In genomic region chr6:32700391-32701040, GRCh38 we compare ENCODE assay signal across 8 cellular contexts. TPM values are rescaled to one million over a fixed set of nuclear protein-coding genes. Genes with fewer than 3 reads are reported as not detected.
A peak's percentile ranks its signal among the peaks of the same experiment; 100 is the strongest.
DNase-seq lines count a peak whose midpoint lies in the region; ATAC-seq and TF ChIP-seq lines count a peak whose summit lies in the region.

No MANE protein-coding gene starts in this region.

- H3K27me3 ChIP-seq in gastroesophageal sphincter (peaks cover 40% of the 10 kb centered on the region), osteoblast (ENCODE audit: insufficient read depth, low read length) (peaks cover 4% of the 10 kb centered on the region)

- no peak overlapping the region for H3K4me3 Mint-ChIP-seq in activated CD8-positive, alpha-beta T cell treated with anti-CD3 and anti-CD28 coated beads for 36 hours

- H3K9me3 Mint-ChIP-seq in activated CD8-positive, alpha-beta T cell treated with anti-CD3 and anti-CD28 coated beads for 36 hours, result peaks cover 2% of the 10 kb centered on the region

- peak; percentile 42 for ATAC-seq in activated CD8-positive, alpha-beta T cell treated with anti-CD3 and anti-CD28 coated beads for 36 hours
- peak; percentile 62 for ATAC-seq in gastroesophageal sphincter
- ATAC-seq in HG03097 (IDR thresholded peaks at IDR 0.05; ENCODE audit: low FRiP score, unreplicated experiment), result no peak
- ATAC-seq in HG03457 (IDR thresholded peaks at IDR 0.05; ENCODE audit: unreplicated experiment), result no peak

- H3K36me3 Mint-ChIP-seq in activated CD8-positive, alpha-beta T cell treated with anti-CD3 and anti-CD28 coated beads for 36 hours (ENCODE audit: low read depth), result no peaks in the 10 kb centered on the region

- POLR2A ChIA-PET in activated CD8-positive, alpha-beta T cell treated with anti-CD3 and anti-CD28 coated beads for 36 hours (lab: Charles Lee), result no interaction called here

- TF ChIP-seq CTCF in GM12875 (IDR thresholded peaks at IDR 0.05; ENCODE audit: borderline replicate concordance, insufficient read depth, low read depth, low read length) (peak; percentile 50; the same call in 1 of the 2 replicates), gastroesophageal sphincter (IDR thresholded peaks at IDR 0.05) (peak; percentile 38 to 62 (median 55)), osteoblast (IDR thresholded peaks at IDR 0.05; ENCODE audit: extremely low read depth, low read depth, low read length) (peak; percentile 72)
- TF ChIP-seq CTCF in activated CD8-positive, alpha-beta T cell treated with anti-CD3 and anti-CD28 coated beads for 36 hours (IDR thresholded peaks at IDR 0.05), result peak; percentile 89

- no peak overlapping the region for H3K4me2 ChIP-seq in osteoblast (ENCODE audit: insufficient read depth, low read length)

- no peak for TF ChIP-seq POLR2A in gastroesophageal sphincter (IDR thresholded peaks at IDR 0.05)

- WGBS in gastroesophageal sphincter (ENCODE audit: low coverage in 1 of 2), 2 donors, result 5 to 11% methylated on average over 5 to 6 of the region's 6 CpGs

- intact Hi-C loops in activated CD8-positive, alpha-beta T cell treated with anti-CD3 and anti-CD28 coated beads for 36 hours (cut with micrococcal nuclease), result loop anchor here (5.0 kb wide), 1 partner anchor 268 kb away; no protein-coding TSS in a partner anchor

- H3K79me2 ChIP-seq in osteoblast (ENCODE audit: insufficient read depth, low read length), result no peaks in the 10 kb centered on the region

- no peaks in the 10 kb centered on the region for H3K36me3 ChIP-seq in gastroesophageal sphincter
- no peaks in the 10 kb centered on the region for H3K36me3 ChIP-seq in osteoblast (ENCODE audit: insufficient read depth, low read length)

- no peak overlapping the region for H3K27ac Mint-ChIP-seq in activated CD8-positive, alpha-beta T cell treated with anti-CD3 and anti-CD28 coated beads for 36 hours

- DNase-seq in AG20443 (ENCODE audit: low spot score) (peak; percentile 61), NCI-H446 treated with DMSO at 0.1 percent for 48 hours (lab: John Stamatoyannopoulos, UW) (peak; percentile 6), osteoblast (ENCODE audit: insufficient read length, low spot score, missing footprints) (peak; percentile 88)
- peak; percentile 22 for DNase-seq in activated CD8-positive, alpha-beta T cell treated with anti-CD3 and anti-CD28 coated beads for 36 hours

- no peak overlapping the region for H3K27ac ChIP-seq in gastroesophageal sphincter
- H3K27ac ChIP-seq in osteoblast (ENCODE audit: low read depth, low read length), result no peak overlapping the region

- H4K20me1 ChIP-seq in osteoblast (ENCODE audit: insufficient read depth, low read length), result no peaks in the 10 kb centered on the region

- H3K27me3 Mint-ChIP-seq in activated CD8-positive, alpha-beta T cell treated with anti-CD3 and anti-CD28 coated beads for 36 hours, result peaks cover 30% of the 10 kb centered on the region

- H3K4me1 ChIP-seq in gastroesophageal sphincter (no peaks in the 10 kb centered on the region), osteoblast (ENCODE audit: insufficient read depth, low read length) (no peaks in the 10 kb centered on the region)

- CTCF ChIA-PET in activated CD8-positive, alpha-beta T cell treated with anti-CD3 and anti-CD28 coated beads for 36 hours (lab: Charles Lee), result interaction anchor here (0.6 to 4.5 kb wide), 39 partner anchors 9 to 363 kb away, joined by 3 to 53 read pairs (median 5); partner anchors contain the start of genes HLA-DRA and TAP2

- H3K9me3 ChIP-seq in gastroesophageal sphincter, result no peaks in the 10 kb centered on the region
- no peaks in the 10 kb centered on the region for H3K9me3 ChIP-seq in osteoblast (ENCODE audit: low read depth, low read length)

- H3K4me1 Mint-ChIP-seq in activated CD8-positive, alpha-beta T cell treated with anti-CD3 and anti-CD28 coated beads for 36 hours (ENCODE audit: low read depth), result no peaks in the 10 kb centered on the region

- no peak for TF ChIP-seq EP300 in gastroesophageal sphincter (IDR thresholded peaks at IDR 0.05)

- H2AFZ ChIP-seq in osteoblast (ENCODE audit: low read length), result peak overlapping the region; percentile 5

- H3K4me3 ChIP-seq in GM12875 (ENCODE audit: low read depth, low read length), result no peak overlapping the region
- H3K4me3 ChIP-seq in gastroesophageal sphincter, result no peak overlapping the region
- no peak overlapping the region for H3K4me3 ChIP-seq in osteoblast (ENCODE audit: insufficient read depth, low read length)

RNA-seq across cellular contexts. Expression of gene HLA-DQB1, which starts 34.1 kb away (rescaled TPM):
- 1 to 10 TPM; 5.3 to 6.9 TPM for total RNA-seq in activated CD8-positive, alpha-beta T cell treated with anti-CD3 and anti-CD28 coated beads for 36 hours
- 1 to 10 TPM in 3 of 4 donors, under 1 TPM in 1; 0.16 to 5.8 (median 1.4) TPM for total RNA-seq in gastroesophageal sphincter
- under 0.01 and 6.5 TPM in 2 replicates for total RNA-seq in osteoblast

RNA-seq across cellular contexts. Expression of gene HLA-DQA2, which starts 40.7 kb away (rescaled TPM):
- under 1 TPM in 1 of 2 experiments, not detected in 1; 0.18 TPM for total RNA-seq in activated CD8-positive, alpha-beta T cell treated with anti-CD3 and anti-CD28 coated beads for 36 hours
- total RNA-seq in gastroesophageal sphincter (1 to 10 TPM in 1 of 4 donors, under 1 TPM in 1, not detected in 2; 0.40 to 1.8 TPM), osteoblast (not detected in 2 replicates)

Comparison
In these comparisons a context has a peak if more than half of its experiments do, and no peak if none do; other contexts are left out.
1. DNase-seq: peak in every context shown above with its lines; median percentile 88 in osteoblast; 61 in AG20443; 22 in activated CD8-positive, alpha-beta T cell treated with anti-CD3 and anti-CD28 coated beads for 36 hours; 6 in NCI-H446 treated with DMSO at 0.1 percent for 48 hours.
2. ATAC-seq: peak in activated CD8-positive, alpha-beta T cell treated with anti-CD3 and anti-CD28 coated beads for 36 hours (single experiment) and gastroesophageal sphincter (single experiment); none in HG03097 (single experiment) and HG03457 (single experiment).
3. Peak in every context shown above with its lines, with median percentiles within 50 percentile points of each other: CTCF ChIP-seq.